8 cellular contexts compared by ENCODE assay signal in the genomic region with DNA sequence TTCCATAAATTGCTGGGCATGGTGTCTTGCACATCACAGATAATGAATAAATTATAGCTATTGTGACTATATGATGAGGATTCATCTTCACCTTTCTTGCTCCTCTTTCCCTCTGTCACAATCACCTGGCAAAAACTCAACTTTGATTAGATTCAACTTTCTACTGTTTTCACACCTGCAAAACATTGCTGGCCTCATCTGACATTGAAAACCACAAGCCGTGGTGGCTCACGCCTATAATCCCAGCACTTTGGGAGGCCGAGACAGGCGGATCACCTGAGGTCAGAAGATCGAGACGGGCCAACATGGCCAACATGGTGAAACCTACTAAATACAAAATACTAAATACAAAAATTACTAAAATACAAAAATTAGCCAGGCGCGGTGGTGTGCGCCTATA. TPM values are rescaled to one million over a fixed set of nuclear protein-coding genes. Genes with fewer than 3 reads are reported as not detected.
"Had no signal": no experiment of that assay in that cellular context is flagged by ENCODE, and none has a peak within 500 bp of the region (broad histone marks: within the 10 kb centered on the region; RNA-seq: fewer than 3 reads in every experiment).

No MANE protein-coding gene starts in this region.

- ATAC-seq: GM23338, K562 had no signal

- H2AFZ ChIP-seq: GM23338 had no signal

- H3K4me3 ChIP-seq: GM23338, K562 had no signal

- FAIRE-seq: H1, H54, HTR-8/SVneo, K562 had no signal

- H3K4me2 ChIP-seq: GM23338 had no signal

- DNase-seq: H9 had no signal

RNA-seq across cellular contexts. Expression of a gene that starts 12.7 kb away (rescaled TPM):
- total RNA-seq: HT-29, IMR-90, K562 had no signal
- polyA plus RNA-seq: IMR-90, K562 had no signal
